11 cellular contexts compared by ENCODE assay signal in genomic region chr2:23901966-23902942, GRCh38. TPM values are rescaled to one million over a fixed set of nuclear protein-coding genes. Genes with fewer than 3 reads are reported as not detected.
DNase-seq lines count a peak whose midpoint lies in the region; ATAC-seq and TF ChIP-seq lines count a peak whose summit lies in the region.
"Had no signal": no experiment of that assay in that cellular context is flagged by ENCODE, and none has a peak within 500 bp of the region (broad histone marks: within the 10 kb centered on the region; RNA-seq: fewer than 3 reads in every experiment).

No MANE protein-coding gene starts in this region.

- no peak overlapping the region for H3K4me3 Mint-ChIP-seq in T-helper 17 cell

- TF ChIP-seq CTCF in NB4 (IDR thresholded peaks at IDR 0.05; ENCODE audit: low read depth, low read length), result no peak

- H3K36me3 ChIP-seq in trophoblast cell (ENCODE audit: control insufficient read depth in 1 of 2, insufficient read depth in 2 of 2, low read length in 2 of 2) (no peaks in the 10 kb centered on the region), SJCRH30 (no peaks in the 10 kb centered on the region)
- H3K36me3 ChIP-seq: thyroid gland had no signal

- no peak for TF ChIP-seq POLR2A in NB4 (IDR thresholded peaks at IDR 0.05; ENCODE audit: extremely low read depth, insufficient read length)

- H2BK120ac ChIP-seq in trophoblast cell (ENCODE audit: insufficient read depth, low read length, poor library complexity), result no peak overlapping the region

- H4K91ac ChIP-seq in trophoblast cell (ENCODE audit: low read depth, low read length), result no peak overlapping the region

- no peaks in the 10 kb centered on the region for H3K9me3 ChIP-seq in trophoblast cell (ENCODE audit: insufficient read depth, low read depth, low read length)
- no peaks in the 10 kb centered on the region for H3K9me3 ChIP-seq in T-helper 17 cell (ENCODE audit: control insufficient read depth, low read length, poor library complexity, severe bottlenecking)
- no peaks in the 10 kb centered on the region for H3K9me3 ChIP-seq in SJCRH30 (replicated peaks)
- H3K9me3 ChIP-seq: thyroid gland had no signal

- DNase-seq in EL, result peak; percentile 59
- peak; percentile 77 for DNase-seq in NB4 (ENCODE audit: low read depth)
- DNase-seq in epithelial cell of prostate (ENCODE audit: low read depth, low spot score), result peak; percentile 53
- peak; percentile 36 to 92 for DNase-seq in trophoblast cell
- DNase-seq in T-helper 17 cell, result no peak
- no peak for DNase-seq in SJCRH30
- DNase-seq in stimulated activated CD4-positive, alpha-beta T cell treated with anti-CD3 and anti-CD28 coated beads, Interleukin-4, amount 100 ng/mL, for 24 hours, result no peak
- DNase-seq in NCI-H1694 treated with DMSO at 0.1 percent for 48 hours (lab: John Stamatoyannopoulos, UW), result no peak
- DNase-seq: dermis blood vessel endothelial cell, Kasumi-1, thyroid gland had no signal

- no peak overlapping the region for H3K27ac Mint-ChIP-seq in T-helper 17 cell

- H3K4me1 ChIP-seq in trophoblast cell (ENCODE audit: control insufficient read depth in 1 of 2, insufficient read depth in 2 of 2, low read length in 2 of 2) (no peaks in the 10 kb centered on the region), SJCRH30 (no peaks in the 10 kb centered on the region)

- H3K79me2 ChIP-seq in trophoblast cell (ENCODE audit: control insufficient read depth, insufficient read depth, low read length, poor library complexity), result no peaks in the 10 kb centered on the region

- H2BK5ac ChIP-seq in trophoblast cell (ENCODE audit: low read depth, low read length, poor library complexity), result no peak overlapping the region

- no peak overlapping the region for H2AK5ac ChIP-seq in trophoblast cell (ENCODE audit: low read length)

- no peak overlapping the region for H4K8ac ChIP-seq in trophoblast cell (ENCODE audit: low read depth, low read length)

- no peak overlapping the region for H3K18ac ChIP-seq in trophoblast cell (ENCODE audit: low read length)

- H2AFZ ChIP-seq in trophoblast cell (ENCODE audit: insufficient read depth, low read length, poor library complexity), result no peak overlapping the region

- no peak overlapping the region for H3K9ac ChIP-seq in trophoblast cell (ENCODE audit: low read length)

- H3K27me3 Mint-ChIP-seq in T-helper 17 cell, result no peaks in the 10 kb centered on the region

- no peak overlapping the region for H3K4me3 ChIP-seq in NB4 (ENCODE audit: low read depth, low read length)
- H3K4me3 ChIP-seq in trophoblast cell (ENCODE audit: low read depth, low read length), result no peak overlapping the region
- no peak overlapping the region for H3K4me3 ChIP-seq in SJCRH30
- H3K4me3 ChIP-seq: thyroid gland had no signal

- H2BK12ac ChIP-seq in trophoblast cell (ENCODE audit: low read length), result no peak overlapping the region

- WGBS in trophoblast cell (ENCODE audit: extremely low coverage, insufficient coverage, insufficient read length), result no CpG with 5 or more reads among the region's 6 CpGs

- peaks cover 4% of the 10 kb centered on the region for H3K36me3 Mint-ChIP-seq in T-helper 17 cell (ENCODE audit: low read depth)

- no peaks in the 10 kb centered on the region for H3K79me1 ChIP-seq in trophoblast cell (ENCODE audit: low read length)

- no peak overlapping the region for H3K4me2 ChIP-seq in trophoblast cell (ENCODE audit: low read length)

- H4K12ac ChIP-seq in trophoblast cell (ENCODE audit: low read depth, low read length), result no peak overlapping the region

- no peak for ATAC-seq in T-helper 17 cell

- H3K14ac ChIP-seq in trophoblast cell (ENCODE audit: low read length), result no peak overlapping the region

- peak overlapping the region; percentile 89 for H3K27ac ChIP-seq in epithelial cell of prostate
- no peak overlapping the region for H3K27ac ChIP-seq in trophoblast cell (ENCODE audit: low read depth, low read length)
- no peak overlapping the region for H3K27ac ChIP-seq in SJCRH30
- H3K27ac ChIP-seq: thyroid gland had no signal

- no peak overlapping the region for H3K23ac ChIP-seq in trophoblast cell (ENCODE audit: low read length)

- no peak overlapping the region for H3K4ac ChIP-seq in trophoblast cell (ENCODE audit: low read depth, low read length)

- H3K4me1 Mint-ChIP-seq in T-helper 17 cell, result peaks cover 28% of the 10 kb centered on the region

- H3K27me3 ChIP-seq in trophoblast cell (ENCODE audit: insufficient read depth, low read length) (no peaks in the 10 kb centered on the region), SJCRH30 (no peaks in the 10 kb centered on the region)
- H3K27me3 ChIP-seq: thyroid gland had no signal

RNA-seq across cellular contexts. Expression of gene ATAD2B, which starts 24.7 kb away (rescaled TPM):
- 5.6 TPM in 2 replicates for polyA plus RNA-seq in trophoblast cell (2013)
- total RNA-seq in T-helper 17 cell, result 10 to 100 TPM; 48.3 to 52.3 TPM
- total RNA-seq in SJCRH30 (2014; rRNA removed; shearing (Covaris generic)), result 33.3 and 37.5 TPM in 2 replicates

RNA-seq across cellular contexts. Expression of gene UBXN2A, which starts 38.0 kb away (rescaled TPM):
- 13.0 and 13.5 TPM in 2 replicates for polyA plus RNA-seq in trophoblast cell (2013)
- 10 to 100 TPM; 12.0 to 13.9 TPM for total RNA-seq in T-helper 17 cell
- 36.4 and 39.9 TPM in 2 replicates for total RNA-seq in SJCRH30 (2014; rRNA removed; shearing (Covaris generic))

Comparison
In these comparisons a context has a peak if more than half of its experiments do, and no peak if none do; other contexts are left out.
1. DNase-seq: peak in EL (single experiment), NB4 (single experiment), epithelial cell of prostate (single experiment) and trophoblast cell (2 of 2); none in T-helper 17 cell (0 of 3), SJCRH30 (0 of 2), stimulated activated CD4-positive, alpha-beta T cell treated with anti-CD3 and anti-CD28 coated beads, Interleukin-4, amount 100 ng/mL, for 24 hours (single experiment) and NCI-H1694 treated with DMSO at 0.1 percent for 48 hours (single experiment).